Comparison of ENCODE assay signal across 12 cellular contexts in the genomic region with DNA sequence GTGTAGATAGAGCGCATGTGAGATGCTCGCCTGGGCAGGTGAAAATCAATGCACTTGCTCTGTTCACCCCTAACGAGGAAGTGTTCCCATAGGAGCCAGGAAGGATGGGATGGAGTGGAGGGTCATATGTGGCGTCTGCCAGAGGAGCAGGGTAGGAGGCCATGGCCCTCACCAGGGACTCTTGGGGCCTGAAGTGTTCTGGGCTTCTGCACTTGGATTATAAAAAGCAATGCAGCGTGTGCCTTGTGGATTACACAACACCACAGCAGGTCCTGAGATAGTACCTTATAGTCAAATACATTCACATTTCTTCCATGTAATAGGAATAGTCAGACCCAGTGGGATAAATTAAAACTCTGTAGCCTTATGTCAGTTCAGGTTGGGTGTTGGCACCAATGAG.
"Had no signal": no experiment of that assay in that cellular context is flagged by ENCODE, and none has a peak within 500 bp of the region (broad histone marks: within the 10 kb centered on the region; RNA-seq: fewer than 3 reads in every experiment).

No MANE protein-coding gene starts in this region.

- H3K4me3 Mint-ChIP-seq: activated CD8-positive, alpha-beta memory T cell treated with anti-CD3 and anti-CD28 coated beads, Interleukin-2, amount 10 ng/mL, durations not matched to agents 7 days and 5 days; activated naive CD8-positive, alpha-beta T cell treated with anti-CD3 and anti-CD28 coated beads, Interleukin-2, amount 50 U/mL, for 24 hours; activated T-cell treated with anti-CD3 and anti-CD28 coated beads, Interleukin-2, amount 50 U/mL, for 24 hours had no signal

- ATAC-seq: activated CD8-positive, alpha-beta memory T cell treated with anti-CD3 and anti-CD28 coated beads, Interleukin-2, amount 10 ng/mL, durations not matched to agents 7 days and 5 days; activated naive CD8-positive, alpha-beta T cell treated with anti-CD3 and anti-CD28 coated beads, Interleukin-2, amount 50 U/mL, for 24 hours; gastroesophageal sphincter had no signal

- H3K27ac ChIP-seq: epithelial cell of prostate, gastroesophageal sphincter, tibial nerve, WERI-Rb-1 had no signal

- DNase-seq: activated CD8-positive, alpha-beta memory T cell treated with anti-CD3 and anti-CD28 coated beads, Interleukin-2, amount 10 ng/mL, durations not matched to agents 7 days and 5 days; activated gamma-delta T cell; activated naive CD8-positive, alpha-beta T cell treated with anti-CD3 and anti-CD28 coated beads, Interleukin-2, amount 50 U/mL, for 24 hours; activated T-cell treated with anti-CD3 and anti-CD28 coated beads, Interleukin-2, amount 50 U/mL, for 24 hours; caudate nucleus; cortex of kidney; effector memory CD4-positive, alpha-beta T cell; kidney; WERI-Rb-1 had no signal

- H3K4me3 ChIP-seq: gastroesophageal sphincter, tibial nerve had no signal

- H3K27me3 ChIP-seq: gastroesophageal sphincter, tibial nerve had no signal

- H3K9me3 ChIP-seq: gastroesophageal sphincter, tibial nerve had no signal

- H3K27ac Mint-ChIP-seq: activated naive CD8-positive, alpha-beta T cell treated with anti-CD3 and anti-CD28 coated beads, Interleukin-2, amount 50 U/mL, for 24 hours; activated T-cell treated with anti-CD3 and anti-CD28 coated beads, Interleukin-2, amount 50 U/mL, for 24 hours had no signal

- H3K36me3 ChIP-seq: WERI-Rb-1 had no signal

- H3K27me3 Mint-ChIP-seq: activated CD8-positive, alpha-beta memory T cell treated with anti-CD3 and anti-CD28 coated beads, Interleukin-2, amount 10 ng/mL, durations not matched to agents 7 days and 5 days; activated naive CD8-positive, alpha-beta T cell treated with anti-CD3 and anti-CD28 coated beads, Interleukin-2, amount 50 U/mL, for 24 hours; activated T-cell treated with anti-CD3 and anti-CD28 coated beads, Interleukin-2, amount 50 U/mL, for 24 hours had no signal
